Comparison of ENCODE assay signal across 1 cellular context in the genomic region with DNA sequence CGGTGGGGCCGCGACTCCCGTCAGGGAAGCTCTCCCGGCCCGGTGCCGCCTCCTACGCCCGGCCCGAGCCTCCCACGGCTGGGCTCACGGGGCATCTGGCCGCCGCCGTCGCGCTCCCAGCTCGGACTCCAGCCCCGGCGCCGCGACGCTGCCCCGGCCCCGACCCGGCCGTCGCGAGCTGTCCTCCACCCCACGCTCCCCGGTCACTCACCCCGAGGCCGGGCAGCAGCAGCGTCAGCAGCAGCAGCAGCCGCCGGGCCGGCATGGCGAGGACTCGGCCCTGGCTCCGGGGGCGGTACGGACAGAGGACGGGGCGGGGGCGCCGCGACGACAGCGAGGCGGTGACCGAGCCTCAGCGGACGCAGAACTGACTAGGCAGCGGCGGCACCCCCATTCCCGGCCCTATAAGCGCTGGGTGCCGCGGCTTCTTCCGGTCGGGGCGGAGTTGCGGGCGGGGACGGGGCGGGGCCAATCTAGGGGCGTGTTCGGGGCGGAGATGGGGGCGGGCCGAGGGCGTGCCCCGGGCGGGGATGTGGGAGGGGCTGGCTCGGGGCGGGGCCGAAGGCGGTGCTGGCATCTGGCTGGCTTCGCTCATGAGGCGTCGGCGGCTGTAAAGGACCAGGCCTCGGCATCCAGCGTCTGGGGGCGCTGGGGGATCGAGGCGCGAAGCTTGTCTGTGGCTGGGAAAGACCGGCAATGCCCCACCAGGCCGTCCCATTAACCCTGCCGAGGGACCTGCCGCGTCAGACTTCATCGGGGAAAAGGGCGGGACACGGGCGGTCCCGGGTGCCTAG.
TF ChIP-seq lines count a peak whose summit lies in the region.

A gene (minus strand): TSS at position 380 of the 794 bp plus-strand sequence. CDS start 115 bp downstream, at position 265.

TF ChIP-seq in HepG2, 621 proteins besides CTCF, POLR2A, EP300 and RAD21 (continued from another document and continues in another):
- TF ChIP-seq, protein P1, sequence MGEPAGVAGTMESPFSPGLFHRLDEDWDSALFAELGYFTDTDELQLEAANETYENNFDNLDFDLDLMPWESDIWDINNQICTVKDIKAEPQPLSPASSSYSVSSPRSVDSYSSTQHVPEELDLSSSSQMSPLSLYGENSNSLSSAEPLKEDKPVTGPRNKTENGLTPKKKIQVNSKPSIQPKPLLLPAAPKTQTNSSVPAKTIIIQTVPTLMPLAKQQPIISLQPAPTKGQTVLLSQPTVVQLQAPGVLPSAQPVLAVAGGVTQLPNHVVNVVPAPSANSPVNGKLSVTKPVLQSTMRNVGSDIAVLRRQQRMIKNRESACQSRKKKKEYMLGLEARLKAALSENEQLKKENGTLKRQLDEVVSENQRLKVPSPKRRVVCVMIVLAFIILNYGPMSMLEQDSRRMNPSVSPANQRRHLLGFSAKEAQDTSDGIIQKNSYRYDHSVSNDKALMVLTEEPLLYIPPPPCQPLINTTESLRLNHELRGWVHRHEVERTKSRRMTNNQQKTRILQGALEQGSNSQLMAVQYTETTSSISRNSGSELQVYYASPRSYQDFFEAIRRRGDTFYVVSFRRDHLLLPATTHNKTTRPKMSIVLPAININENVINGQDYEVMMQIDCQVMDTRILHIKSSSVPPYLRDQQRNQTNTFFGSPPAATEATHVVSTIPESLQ (CRISPR knock-in tag; conservative IDR thresholded peaks at IDR 0.05), result peak; percentile 66; the same call in 1 of the 2 replicates
- no peak for TF ChIP-seq ZNF235 (CRISPR knock-in tag; IDR thresholded peaks at IDR 0.05; ENCODE audit: borderline replicate concordance)
- TF ChIP-seq FOXP1 (IDR thresholded peaks at IDR 0.05), result no peak
- TF ChIP-seq FOXP1 (CRISPR knock-in tag; IDR thresholded peaks at IDR 0.05), result no peak
- peak; percentile 45 for TF ChIP-seq ZNF225 (CRISPR knock-in tag; IDR thresholded peaks at IDR 0.05)
- TF ChIP-seq ZIK1 (CRISPR knock-in tag; IDR thresholded peaks at IDR 0.05; ENCODE audit: borderline replicate concordance, low read depth), result peak; percentile 97
- peak; percentile 83 for TF ChIP-seq KMT2B (CRISPR knock-in tag; IDR thresholded peaks at IDR 0.05)
- peak; percentile 91 for TF ChIP-seq KDM2A (CRISPR knock-in tag; IDR thresholded peaks at IDR 0.05; ENCODE audit: borderline replicate concordance, low read depth)
- TF ChIP-seq, protein P2, sequence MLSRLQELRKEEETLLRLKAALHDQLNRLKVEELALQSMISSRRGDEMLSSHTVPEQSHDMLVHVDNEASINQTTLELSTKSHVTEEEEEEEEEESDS (CRISPR knock-in tag; IDR thresholded peaks at IDR 0.05; ENCODE audit: borderline replicate concordance), result 0 out of 2 replicates have a peak, but pooled peaks have one; percentile 67
- peak; percentile 62; the same call in 1 of the 2 replicates for TF ChIP-seq ISL2 (CRISPR knock-in tag; IDR thresholded peaks at IDR 0.05)
- TF ChIP-seq ISX (CRISPR knock-in tag; conservative IDR thresholded peaks at IDR 0.05), result peak; percentile 72; the same call in 1 of the 2 replicates
- TF ChIP-seq, protein P3, sequence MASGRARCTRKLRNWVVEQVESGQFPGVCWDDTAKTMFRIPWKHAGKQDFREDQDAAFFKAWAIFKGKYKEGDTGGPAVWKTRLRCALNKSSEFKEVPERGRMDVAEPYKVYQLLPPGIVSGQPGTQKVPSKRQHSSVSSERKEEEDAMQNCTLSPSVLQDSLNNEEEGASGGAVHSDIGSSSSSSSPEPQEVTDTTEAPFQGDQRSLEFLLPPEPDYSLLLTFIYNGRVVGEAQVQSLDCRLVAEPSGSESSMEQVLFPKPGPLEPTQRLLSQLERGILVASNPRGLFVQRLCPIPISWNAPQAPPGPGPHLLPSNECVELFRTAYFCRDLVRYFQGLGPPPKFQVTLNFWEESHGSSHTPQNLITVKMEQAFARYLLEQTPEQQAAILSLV (CRISPR knock-in tag; IDR thresholded peaks at IDR 0.05; ENCODE audit: borderline replicate concordance), result peak; percentile 83; the same call in 1 of the 2 replicates
- TF ChIP-seq ZNF232 (CRISPR knock-in tag; IDR thresholded peaks at IDR 0.05; ENCODE audit: borderline replicate concordance), result peak; percentile 52; the same call in 1 of the 2 replicates
- peak; percentile 80 for TF ChIP-seq IKZF4 (CRISPR knock-in tag; IDR thresholded peaks at IDR 0.05; ENCODE audit: borderline replicate concordance, low read depth, not compliant biosample characterization)
- TF ChIP-seq SETDB1 (CRISPR knock-in tag; IDR thresholded peaks at IDR 0.05; ENCODE audit: borderline replicate concordance), result no peak
- TF ChIP-seq NFIC (IDR thresholded peaks at IDR 0.05; ENCODE audit: low read length), result no peak
- TF ChIP-seq, protein P4, sequence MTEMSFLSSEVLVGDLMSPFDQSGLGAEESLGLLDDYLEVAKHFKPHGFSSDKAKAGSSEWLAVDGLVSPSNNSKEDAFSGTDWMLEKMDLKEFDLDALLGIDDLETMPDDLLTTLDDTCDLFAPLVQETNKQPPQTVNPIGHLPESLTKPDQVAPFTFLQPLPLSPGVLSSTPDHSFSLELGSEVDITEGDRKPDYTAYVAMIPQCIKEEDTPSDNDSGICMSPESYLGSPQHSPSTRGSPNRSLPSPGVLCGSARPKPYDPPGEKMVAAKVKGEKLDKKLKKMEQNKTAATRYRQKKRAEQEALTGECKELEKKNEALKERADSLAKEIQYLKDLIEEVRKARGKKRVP (CRISPR knock-in tag; IDR thresholded peaks at IDR 0.05), result peak in 1 of 2 experiments; percentile 65; a peak in 2 of 4 replicates
- TF ChIP-seq ZNF775 (CRISPR knock-in tag; IDR thresholded peaks at IDR 0.05; ENCODE audit: borderline replicate concordance), result no peak
- peak; percentile 93 for TF ChIP-seq PRMT3 (CRISPR knock-in tag; IDR thresholded peaks at IDR 0.05; ENCODE audit: borderline replicate concordance, low read depth)
- TF ChIP-seq PHF5A (CRISPR knock-in tag; IDR thresholded peaks at IDR 0.05; ENCODE audit: low read depth, unreplicated experiment), result peak; percentile 17
- TF ChIP-seq, protein P5, sequence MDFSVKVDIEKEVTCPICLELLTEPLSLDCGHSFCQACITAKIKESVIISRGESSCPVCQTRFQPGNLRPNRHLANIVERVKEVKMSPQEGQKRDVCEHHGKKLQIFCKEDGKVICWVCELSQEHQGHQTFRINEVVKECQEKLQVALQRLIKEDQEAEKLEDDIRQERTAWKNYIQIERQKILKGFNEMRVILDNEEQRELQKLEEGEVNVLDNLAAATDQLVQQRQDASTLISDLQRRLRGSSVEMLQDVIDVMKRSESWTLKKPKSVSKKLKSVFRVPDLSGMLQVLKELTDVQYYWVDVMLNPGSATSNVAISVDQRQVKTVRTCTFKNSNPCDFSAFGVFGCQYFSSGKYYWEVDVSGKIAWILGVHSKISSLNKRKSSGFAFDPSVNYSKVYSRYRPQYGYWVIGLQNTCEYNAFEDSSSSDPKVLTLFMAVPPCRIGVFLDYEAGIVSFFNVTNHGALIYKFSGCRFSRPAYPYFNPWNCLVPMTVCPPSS (IDR thresholded peaks at IDR 0.05), result no peak
- peak; percentile 62 for TF ChIP-seq RARA (CRISPR knock-in tag; IDR thresholded peaks at IDR 0.05)
- TF ChIP-seq ESRRA (CRISPR knock-in tag; IDR thresholded peaks at IDR 0.05; ENCODE audit: low read depth), result peak; percentile 43; the same call in 1 of the 2 replicates
- TF ChIP-seq THYN1 (CRISPR knock-in tag; IDR thresholded peaks at IDR 0.05; ENCODE audit: borderline replicate concordance, low read depth), result no peak
- peak; percentile 97; the same call in 1 of the 2 replicates for TF ChIP-seq ZSCAN31 (CRISPR knock-in tag; IDR thresholded peaks at IDR 0.05; ENCODE audit: low read depth)
- TF ChIP-seq ZNF766 (CRISPR knock-in tag; IDR thresholded peaks at IDR 0.05; ENCODE audit: borderline replicate concordance), result peak; percentile 77
- 0 out of 2 replicates have a peak, but pooled peaks have one; percentile 37 for TF ChIP-seq POLR2AphosphoS2 (IDR thresholded peaks at IDR 0.05; ENCODE audit: low read depth, low read length)
- TF ChIP-seq NFE2L1 (CRISPR knock-in tag; IDR thresholded peaks at IDR 0.05; ENCODE audit: borderline replicate concordance), result no peak
- TF ChIP-seq ZNF879 (CRISPR knock-in tag; IDR thresholded peaks at IDR 0.05), result peak; percentile 78; the same call in 1 of the 2 replicates
- TF ChIP-seq, protein P6, sequence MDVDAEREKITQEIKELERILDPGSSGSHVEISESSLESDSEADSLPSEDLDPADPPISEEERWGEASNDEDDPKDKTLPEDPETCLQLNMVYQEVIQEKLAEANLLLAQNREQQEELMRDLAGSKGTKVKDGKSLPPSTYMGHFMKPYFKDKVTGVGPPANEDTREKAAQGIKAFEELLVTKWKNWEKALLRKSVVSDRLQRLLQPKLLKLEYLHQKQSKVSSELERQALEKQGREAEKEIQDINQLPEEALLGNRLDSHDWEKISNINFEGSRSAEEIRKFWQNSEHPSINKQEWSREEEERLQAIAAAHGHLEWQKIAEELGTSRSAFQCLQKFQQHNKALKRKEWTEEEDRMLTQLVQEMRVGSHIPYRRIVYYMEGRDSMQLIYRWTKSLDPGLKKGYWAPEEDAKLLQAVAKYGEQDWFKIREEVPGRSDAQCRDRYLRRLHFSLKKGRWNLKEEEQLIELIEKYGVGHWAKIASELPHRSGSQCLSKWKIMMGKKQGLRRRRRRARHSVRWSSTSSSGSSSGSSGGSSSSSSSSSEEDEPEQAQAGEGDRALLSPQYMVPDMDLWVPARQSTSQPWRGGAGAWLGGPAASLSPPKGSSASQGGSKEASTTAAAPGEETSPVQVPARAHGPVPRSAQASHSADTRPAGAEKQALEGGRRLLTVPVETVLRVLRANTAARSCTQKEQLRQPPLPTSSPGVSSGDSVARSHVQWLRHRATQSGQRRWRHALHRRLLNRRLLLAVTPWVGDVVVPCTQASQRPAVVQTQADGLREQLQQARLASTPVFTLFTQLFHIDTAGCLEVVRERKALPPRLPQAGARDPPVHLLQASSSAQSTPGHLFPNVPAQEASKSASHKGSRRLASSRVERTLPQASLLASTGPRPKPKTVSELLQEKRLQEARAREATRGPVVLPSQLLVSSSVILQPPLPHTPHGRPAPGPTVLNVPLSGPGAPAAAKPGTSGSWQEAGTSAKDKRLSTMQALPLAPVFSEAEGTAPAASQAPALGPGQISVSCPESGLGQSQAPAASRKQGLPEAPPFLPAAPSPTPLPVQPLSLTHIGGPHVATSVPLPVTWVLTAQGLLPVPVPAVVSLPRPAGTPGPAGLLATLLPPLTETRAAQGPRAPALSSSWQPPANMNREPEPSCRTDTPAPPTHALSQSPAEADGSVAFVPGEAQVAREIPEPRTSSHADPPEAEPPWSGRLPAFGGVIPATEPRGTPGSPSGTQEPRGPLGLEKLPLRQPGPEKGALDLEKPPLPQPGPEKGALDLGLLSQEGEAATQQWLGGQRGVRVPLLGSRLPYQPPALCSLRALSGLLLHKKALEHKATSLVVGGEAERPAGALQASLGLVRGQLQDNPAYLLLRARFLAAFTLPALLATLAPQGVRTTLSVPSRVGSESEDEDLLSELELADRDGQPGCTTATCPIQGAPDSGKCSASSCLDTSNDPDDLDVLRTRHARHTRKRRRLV (CRISPR knock-in tag; IDR thresholded peaks at IDR 0.05), result peak; percentile 39; the same call in 1 of the 2 replicates
- TF ChIP-seq, protein P7, sequence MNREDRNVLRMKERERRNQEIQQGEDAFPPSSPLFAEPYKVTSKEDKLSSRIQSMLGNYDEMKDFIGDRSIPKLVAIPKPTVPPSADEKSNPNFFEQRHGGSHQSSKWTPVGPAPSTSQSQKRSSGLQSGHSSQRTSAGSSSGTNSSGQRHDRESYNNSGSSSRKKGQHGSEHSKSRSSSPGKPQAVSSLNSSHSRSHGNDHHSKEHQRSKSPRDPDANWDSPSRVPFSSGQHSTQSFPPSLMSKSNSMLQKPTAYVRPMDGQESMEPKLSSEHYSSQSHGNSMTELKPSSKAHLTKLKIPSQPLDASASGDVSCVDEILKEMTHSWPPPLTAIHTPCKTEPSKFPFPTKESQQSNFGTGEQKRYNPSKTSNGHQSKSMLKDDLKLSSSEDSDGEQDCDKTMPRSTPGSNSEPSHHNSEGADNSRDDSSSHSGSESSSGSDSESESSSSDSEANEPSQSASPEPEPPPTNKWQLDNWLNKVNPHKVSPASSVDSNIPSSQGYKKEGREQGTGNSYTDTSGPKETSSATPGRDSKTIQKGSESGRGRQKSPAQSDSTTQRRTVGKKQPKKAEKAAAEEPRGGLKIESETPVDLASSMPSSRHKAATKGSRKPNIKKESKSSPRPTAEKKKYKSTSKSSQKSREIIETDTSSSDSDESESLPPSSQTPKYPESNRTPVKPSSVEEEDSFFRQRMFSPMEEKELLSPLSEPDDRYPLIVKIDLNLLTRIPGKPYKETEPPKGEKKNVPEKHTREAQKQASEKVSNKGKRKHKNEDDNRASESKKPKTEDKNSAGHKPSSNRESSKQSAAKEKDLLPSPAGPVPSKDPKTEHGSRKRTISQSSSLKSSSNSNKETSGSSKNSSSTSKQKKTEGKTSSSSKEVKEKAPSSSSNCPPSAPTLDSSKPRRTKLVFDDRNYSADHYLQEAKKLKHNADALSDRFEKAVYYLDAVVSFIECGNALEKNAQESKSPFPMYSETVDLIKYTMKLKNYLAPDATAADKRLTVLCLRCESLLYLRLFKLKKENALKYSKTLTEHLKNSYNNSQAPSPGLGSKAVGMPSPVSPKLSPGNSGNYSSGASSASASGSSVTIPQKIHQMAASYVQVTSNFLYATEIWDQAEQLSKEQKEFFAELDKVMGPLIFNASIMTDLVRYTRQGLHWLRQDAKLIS (CRISPR knock-in tag; IDR thresholded peaks at IDR 0.05), result peak; percentile 70; the same call in 1 of the 2 replicates
- no peak for TF ChIP-seq JARID2 (CRISPR knock-in tag; IDR thresholded peaks at IDR 0.05; ENCODE audit: insufficient replicate concordance)
- 0 out of 2 replicates have a peak, but pooled peaks have one; percentile 28 for TF ChIP-seq ZBTB21 (CRISPR knock-in tag; IDR thresholded peaks at IDR 0.05)
- peak; percentile 82; the same call in 1 of the 2 replicates for TF ChIP-seq GTF2F1 (IDR thresholded peaks at IDR 0.05; ENCODE audit: low read length)
- no peak for TF ChIP-seq ZNF367 (CRISPR knock-in tag; IDR thresholded peaks at IDR 0.05; ENCODE audit: borderline replicate concordance)
- TF ChIP-seq SP2 (CRISPR knock-in tag; IDR thresholded peaks at IDR 0.05), result no peak
- TF ChIP-seq, protein P8, sequence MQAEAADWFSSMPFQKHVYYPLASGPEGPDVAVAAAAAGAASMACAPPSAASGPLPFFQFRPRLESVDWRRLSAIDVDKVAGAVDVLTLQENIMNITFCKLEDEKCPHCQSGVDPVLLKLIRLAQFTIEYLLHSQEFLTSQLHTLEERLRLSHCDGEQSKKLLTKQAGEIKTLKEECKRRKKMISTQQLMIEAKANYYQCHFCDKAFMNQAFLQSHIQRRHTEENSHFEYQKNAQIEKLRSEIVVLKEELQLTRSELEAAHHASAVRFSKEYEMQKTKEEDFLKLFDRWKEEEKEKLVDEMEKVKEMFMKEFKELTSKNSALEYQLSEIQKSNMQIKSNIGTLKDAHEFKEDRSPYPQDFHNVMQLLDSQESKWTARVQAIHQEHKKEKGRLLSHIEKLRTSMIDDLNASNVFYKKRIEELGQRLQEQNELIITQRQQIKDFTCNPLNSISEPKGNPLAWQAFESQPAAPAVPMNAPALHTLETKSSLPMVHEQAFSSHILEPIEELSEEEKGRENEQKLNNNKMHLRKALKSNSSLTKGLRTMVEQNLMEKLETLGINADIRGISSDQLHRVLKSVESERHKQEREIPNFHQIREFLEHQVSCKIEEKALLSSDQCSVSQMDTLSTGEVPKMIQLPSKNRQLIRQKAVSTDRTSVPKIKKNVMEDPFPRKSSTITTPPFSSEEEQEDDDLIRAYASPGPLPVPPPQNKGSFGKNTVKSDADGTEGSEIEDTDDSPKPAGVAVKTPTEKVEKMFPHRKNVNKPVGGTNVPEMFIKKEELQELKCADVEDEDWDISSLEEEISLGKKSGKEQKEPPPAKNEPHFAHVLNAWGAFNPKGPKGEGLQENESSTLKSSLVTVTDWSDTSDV (CRISPR knock-in tag; IDR thresholded peaks at IDR 0.05), result no peak
- TF ChIP-seq SIN3B (IDR thresholded peaks at IDR 0.05; ENCODE audit: low read length), result 0 out of 2 replicates have a peak, but pooled peaks have one; percentile 33
